Comparison of ENCODE assay signal across 8 cellular contexts in the genomic region with DNA sequence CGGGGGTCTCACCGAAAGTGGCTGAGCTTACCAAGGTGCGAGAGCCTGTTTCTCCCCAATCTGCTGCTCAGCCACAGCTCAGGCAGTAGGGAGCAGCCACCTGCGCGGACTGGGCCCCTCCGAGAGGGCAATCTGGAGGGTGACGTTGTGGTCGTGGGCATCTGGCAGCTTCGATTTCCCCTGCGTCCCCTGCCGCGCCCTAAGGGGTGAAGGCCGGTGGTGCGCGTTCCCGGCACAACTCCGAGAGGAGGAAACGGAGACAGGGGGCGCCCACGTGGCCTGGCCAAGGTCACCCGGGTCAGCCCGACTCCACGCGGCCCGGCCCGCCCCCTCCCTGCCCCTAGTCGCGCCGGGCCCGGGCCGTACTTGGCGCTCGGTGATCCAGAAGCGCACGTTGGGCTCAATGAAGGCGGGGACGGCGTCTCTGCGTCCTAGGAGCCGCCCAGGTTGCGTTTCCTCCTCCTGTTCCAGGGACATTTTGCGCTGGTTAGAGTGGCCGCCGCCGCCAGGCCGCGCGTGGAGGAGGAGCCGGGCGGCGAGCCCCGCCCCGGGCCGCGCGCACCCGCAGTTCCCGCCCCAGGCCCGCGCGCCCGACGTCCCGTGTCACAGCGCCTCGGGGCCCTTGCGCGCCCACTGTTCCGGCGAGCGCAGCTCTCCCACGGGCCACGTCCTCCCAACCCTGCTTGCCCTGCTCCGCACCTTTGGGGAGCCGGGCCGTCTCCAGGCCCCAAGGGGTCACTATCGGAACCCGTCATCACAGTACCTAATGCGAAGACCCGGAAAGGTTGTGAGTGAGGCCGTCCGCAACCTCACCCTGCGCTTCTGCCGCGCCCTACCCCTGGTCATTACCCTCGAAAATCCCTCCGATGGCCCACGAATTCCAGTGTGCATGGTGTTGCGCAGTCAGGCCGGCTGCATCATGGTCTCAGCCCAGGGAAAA. TPM values are rescaled to one million over a fixed set of nuclear protein-coding genes. Genes with fewer than 3 reads are reported as not detected.
DNase-seq lines count a peak whose midpoint lies in the region; ATAC-seq and TF ChIP-seq lines count a peak whose summit lies in the region.

A gene with protein sequence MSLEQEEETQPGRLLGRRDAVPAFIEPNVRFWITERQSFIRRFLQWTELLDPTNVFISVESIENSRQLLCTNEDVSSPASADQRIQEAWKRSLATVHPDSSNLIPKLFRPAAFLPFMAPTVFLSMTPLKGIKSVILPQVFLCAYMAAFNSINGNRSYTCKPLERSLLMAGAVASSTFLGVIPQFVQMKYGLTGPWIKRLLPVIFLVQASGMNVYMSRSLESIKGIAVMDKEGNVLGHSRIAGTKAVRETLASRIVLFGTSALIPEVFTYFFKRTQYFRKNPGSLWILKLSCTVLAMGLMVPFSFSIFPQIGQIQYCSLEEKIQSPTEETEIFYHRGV (minus strand): TSS at position 544 of the 940 bp plus-strand sequence. CDS start 67 bp downstream, at position 477.

- peak within 1 kb of the TSS; percentile 58 to 98 (median 96) for H3K27ac ChIP-seq in BLaER1 treated with 17β-estradiol and CSF1 and Interleukin-3, amounts not matched to agents 10 nM and 100 nM
- H3K27ac ChIP-seq in endodermal cell (ENCODE audit: low read depth, low read length) = peak within 1 kb of the TSS; percentile 38

- peak within 1 kb of the TSS; percentile 79 for H3K27ac Mint-ChIP-seq in endodermal cell

- H3K27me3 Mint-ChIP-seq in endodermal cell (ENCODE audit: insufficient read depth) = no peaks in the 10 kb centered on the region

- peak within 1 kb of the TSS; percentile 67 to 79 (median 73) for H3K4me3 ChIP-seq in BLaER1 treated with 17β-estradiol and CSF1 and Interleukin-3, amounts not matched to agents 10 nM and 100 nM
- peak within 1 kb of the TSS; percentile 78 for H3K4me3 ChIP-seq in endodermal cell (ENCODE audit: low read length)

- H3K9me3 Mint-ChIP-seq in endodermal cell = no peaks in the 10 kb centered on the region

- H3K27me3 ChIP-seq in BLaER1 treated with 17β-estradiol and CSF1 and Interleukin-3, amounts not matched to agents 10 nM and 100 nM = no peaks in the 10 kb centered on the region
- H3K27me3 ChIP-seq in endodermal cell (ENCODE audit: control insufficient read depth, insufficient read depth, low read length, poor library complexity, severe bottlenecking) = no peaks in the 10 kb centered on the region

- peaks cover 23 to 49% (median 33%) of the 10 kb centered on the region in 10 experiments for H3K4me1 ChIP-seq in BLaER1 treated with 17β-estradiol and CSF1 and Interleukin-3, amounts not matched to agents 10 nM and 100 nM
- peaks cover 4% of the 10 kb centered on the region for H3K4me1 ChIP-seq in endodermal cell (ENCODE audit: control insufficient read depth, insufficient read depth, low read length)

- peak within 1 kb of the TSS; percentile 76 for H3K4me3 Mint-ChIP-seq in endodermal cell

- DNase-seq in NOMO-1 (lab: John Stamatoyannopoulos, UW; ENCODE audit: unreplicated experiment in 2 of 2) = peak; percentile 77 to 85
- peak; percentile 57 to 81 (median 67) for DNase-seq in activated CD8-positive, alpha-beta memory T cell treated with anti-CD3 and anti-CD28 coated beads for 48 hours (ENCODE audit: low read depth in 2 of 3, low spot score in 2 of 3)
- DNase-seq in endodermal cell = peak; percentile 81
- DNase-seq in middle frontal gyrus (ENCODE audit: extremely low spot score, low spot score) = peak; percentile 47
- DNase-seq in stimulated activated CD8-positive, alpha-beta memory T cell treated with anti-CD3 and anti-CD28 coated beads, Interleukin-2, amount 100 ng/mL, for 48 hours (ENCODE audit: low read depth in 2 of 2) = peak; percentile 72 to 80

- peak within 1 kb of the TSS; percentile 82 to 98 (median 92) for H3K9ac ChIP-seq in BLaER1 treated with 17β-estradiol and CSF1 and Interleukin-3, amounts not matched to agents 10 nM and 100 nM
- peak within 1 kb of the TSS; percentile 58 for H3K9ac ChIP-seq in endodermal cell (ENCODE audit: extremely low read depth, low read length, poor library complexity, severe bottlenecking)

- 6 to 12% methylated on average over 38 to 89 of the region's 90 CpGs for WGBS in endodermal cell (ENCODE audit: insufficient coverage in 1 of 2, insufficient read length in 1 of 2), 2 experiments

- H4K20me1 ChIP-seq in BLaER1 treated with 17β-estradiol and CSF1 and Interleukin-3, amounts not matched to agents 10 nM and 100 nM = peaks cover 0 to 12% (median 0%) of the 10 kb centered on the region in 11 experiments; a peak in 1 of 22 replicates

- H3K36me3 ChIP-seq in BLaER1 treated with 17β-estradiol and CSF1 and Interleukin-3, amounts not matched to agents 10 nM and 100 nM = peaks cover 46 to 70% (median 58%) of the 10 kb centered on the region in 11 experiments
- peaks cover 33% of the 10 kb centered on the region for H3K36me3 ChIP-seq in endodermal cell (ENCODE audit: control insufficient read depth, insufficient read depth, low read length)

- peak within 1 kb of the TSS; percentile 90 to 97 (median 95) for H3K4me2 ChIP-seq in BLaER1 treated with 17β-estradiol and CSF1 and Interleukin-3, amounts not matched to agents 10 nM and 100 nM

- no peaks in the 10 kb centered on the region for H3K9me3 ChIP-seq in BLaER1 treated with 17β-estradiol and CSF1 and Interleukin-3, amounts not matched to agents 10 nM and 100 nM (replicated peaks in 1 of 11)
- H3K9me3 ChIP-seq in endodermal cell (ENCODE audit: control insufficient read depth, low read length) = no peaks in the 10 kb centered on the region

- H3K36me3 Mint-ChIP-seq in endodermal cell (ENCODE audit: low read depth) = peaks cover 32% of the 10 kb centered on the region

- TF ChIP-seq CTCF in endodermal cell (conservative IDR thresholded peaks at IDR 0.05) = peak; percentile 37

- ATAC-seq in GM19023 (IDR thresholded peaks at IDR 0.05; ENCODE audit: unreplicated experiment) = peak; percentile 93
- peak; percentile 90 for ATAC-seq in HG03175 (IDR thresholded peaks at IDR 0.05; ENCODE audit: unreplicated experiment)

- peaks cover 10% of the 10 kb centered on the region for H3K4me1 Mint-ChIP-seq in endodermal cell

RNA-seq across cellular contexts. Expression of the gene that starts here (rescaled TPM):
- total RNA-seq in endodermal cell = 10 to 100 TPM; 18.3 to 23.2 TPM
- 15.2 TPM for polyA plus RNA-seq in endodermal cell (2013, experiment 1 of 2)
- polyA plus RNA-seq in endodermal cell (2013, experiment 2 of 2) = 13.0 TPM

Comparison
In these comparisons a context has a peak if more than half of its experiments do, and no peak if none do; other contexts are left out.
1. Peak in every context shown above with its lines: DNase-seq, ATAC-seq, H3K4me3 ChIP-seq and H3K27ac ChIP-seq.